Comparison of ENCODE assay signal across 1 cellular context in the genomic region with DNA sequence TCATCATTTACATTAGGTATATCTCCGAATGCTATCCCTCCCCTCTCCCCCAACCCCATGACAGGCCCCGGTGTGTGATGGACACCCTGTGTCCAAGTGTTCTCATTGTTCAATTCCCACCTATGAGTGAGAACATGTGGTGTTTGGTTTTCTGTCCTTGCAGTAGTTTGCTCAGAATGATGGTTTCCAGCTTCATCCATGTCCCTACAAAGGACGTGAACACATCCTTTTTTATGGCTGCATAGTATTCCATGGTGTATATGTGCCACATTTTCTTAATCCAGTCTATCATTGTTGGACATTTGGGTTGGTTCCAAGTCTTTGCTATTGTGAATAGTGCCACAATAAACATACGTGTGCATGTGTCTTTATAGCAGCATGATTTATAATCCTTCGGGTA. TPM values are rescaled to one million over a fixed set of nuclear protein-coding genes. Genes with fewer than 3 reads are reported as not detected.
"Had no signal": no experiment of that assay in that cellular context is flagged by ENCODE, and none has a peak within 500 bp of the region (broad histone marks: within the 10 kb centered on the region; RNA-seq: fewer than 3 reads in every experiment).

No MANE protein-coding gene starts in this region.

RNA-seq across cellular contexts. Expression of a gene that starts 36.4 kb away (rescaled TPM):
- total RNA-seq: GM23248 had no signal
- polyA plus RNA-seq: GM23248 had no signal
